ENCODE assay signal across 35 cellular contexts in genomic region chr2:33650171-33650570, GRCh38.
"Had no signal": no experiment of that assay in that cellular context is flagged by ENCODE, and none has a peak within 500 bp of the region (broad histone marks: within the 10 kb centered on the region; RNA-seq: fewer than 3 reads in every experiment).

No MANE protein-coding gene starts in this region.

- H3K9ac ChIP-seq: KMS-11 had no signal

- H3K36me3 ChIP-seq: MG63 had no signal

- H3K9me3 ChIP-seq: MG63 had no signal

- H3K4me2 ChIP-seq: KMS-11 had no signal

- DNase-seq: Karpas-422, Kasumi-1, KBM-7, KG1, MG63, MM.1S, MV-4-11, NCI-H1048, NCI-H1092, NCI-H1092 treated with DMSO at 0.1 percent for 48 hours, NCI-H1105, NCI-H1105 treated with DMSO at 0.1 percent for 48 hours, NCI-H1417, NCI-H1417 treated with DMSO at 0.1 percent for 48 hours, NCI-H1436, NCI-H1436 treated with DMSO at 0.1 percent for 48 hours, NCI-H146, NCI-H1694, NCI-H1694 treated with DMSO at 0.1 percent for 48 hours, NCI-H187, NCI-H187 treated with DMSO at 0.1 percent for 48 hours, NCI-H1930, NCI-H2029, NCI-H2029 treated with DMSO at 0.1 percent for 48 hours, NCI-H2081, NCI-H2081 treated with DMSO at 0.1 percent for 48 hours, NCI-H2107, NCI-H2171, NCI-H2171 treated with DMSO at 0.1 percent for 48 hours, NCI-H2227 treated with DMSO at 0.1 percent for 48 hours, NCI-H226, NCI-H345, NCI-H446, NCI-H446 treated with DMSO at 0.1 percent for 48 hours had no signal

- H3K27ac ChIP-seq: KMS-11 had no signal

- H3K27me3 ChIP-seq: MG63 had no signal

- H3K4me3 ChIP-seq: MG63 had no signal
